12 cellular contexts compared by ENCODE assay signal in the genomic region with DNA sequence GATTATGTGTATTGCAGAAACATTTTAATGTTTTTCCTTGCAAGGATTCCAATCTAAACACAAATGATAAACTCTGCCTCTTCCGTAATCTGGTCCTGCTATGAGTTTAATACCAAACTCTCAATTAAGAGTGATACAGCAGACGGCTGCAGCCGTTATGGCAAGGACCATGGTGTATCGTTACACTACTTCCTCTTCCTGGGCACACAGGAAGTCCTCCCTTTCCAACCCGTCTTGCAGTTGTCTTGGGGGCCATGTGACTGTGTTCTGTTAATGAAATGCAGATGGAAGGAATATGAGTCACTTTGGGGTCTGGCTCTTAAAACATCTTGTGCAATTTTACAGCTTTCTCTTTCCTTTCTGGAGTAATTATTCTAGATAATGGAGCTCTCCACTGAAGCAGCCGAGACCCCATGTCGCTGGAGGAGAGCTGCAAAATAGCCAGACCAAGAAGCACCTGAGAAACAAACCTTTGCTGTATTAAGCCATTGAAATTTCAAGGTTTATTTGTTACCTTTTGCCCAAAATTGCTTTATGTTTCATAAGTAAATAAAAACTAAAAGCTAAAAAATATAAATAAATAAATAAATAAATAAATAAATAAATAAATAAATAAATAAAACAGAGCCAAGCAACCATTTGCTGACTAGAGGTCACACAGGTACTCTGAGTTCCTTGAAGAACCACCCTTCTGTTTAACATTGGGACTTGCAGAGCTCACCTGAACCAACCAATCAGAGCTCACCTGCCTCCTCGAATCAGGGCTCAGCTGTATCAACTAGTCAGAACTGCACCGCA.
DNase-seq lines count a peak whose midpoint lies in the region; ATAC-seq and TF ChIP-seq lines count a peak whose summit lies in the region.
"Had no signal": no experiment of that assay in that cellular context is flagged by ENCODE, and none has a peak within 500 bp of the region (broad histone marks: within the 10 kb centered on the region; RNA-seq: fewer than 3 reads in every experiment).

No MANE protein-coding gene starts in this region.

- no peak overlapping the region for H3K27ac ChIP-seq in hepatocyte
- H3K27ac ChIP-seq: coronary artery, testis had no signal

- peak overlapping the region; percentile 11 for H3K4me2 ChIP-seq in hepatocyte

- H3K9me3 ChIP-seq in T-helper 17 cell (ENCODE audit: control insufficient read depth, low read length, poor library complexity, severe bottlenecking) (no peaks in the 10 kb centered on the region), hepatocyte (ENCODE audit: low read depth) (no peaks in the 10 kb centered on the region)
- H3K9me3 ChIP-seq: testis had no signal

- no peaks in the 10 kb centered on the region for H3K79me2 ChIP-seq in hepatocyte

- peaks cover 7% of the 10 kb centered on the region for H3K27me3 Mint-ChIP-seq in T-helper 17 cell

- H3K4me3 Mint-ChIP-seq in T-helper 17 cell = peak overlapping the region; percentile 31
- H3K4me3 Mint-ChIP-seq: activated T-cell treated with anti-CD3 and anti-CD28 coated beads, Interleukin-2, amount 50 U/mL, for 24 hours had no signal

- WGBS in hepatocyte (ENCODE audit: low lambda C conversion rate, missing lambda C conversion rate) = 63% methylated on average over 9 of the region's 9 CpGs

- H3K9me2 ChIP-seq in hepatocyte (replicated peaks; ENCODE audit: insufficient read depth) = no peaks in the 10 kb centered on the region

- TF ChIP-seq CTCF in hepatocyte (IDR thresholded peaks at IDR 0.05; ENCODE audit: poor library complexity) = no peak

- no peak for ATAC-seq in T-helper 17 cell
- ATAC-seq in GM19467 (IDR thresholded peaks at IDR 0.05; ENCODE audit: unreplicated experiment) = no peak

- no peak overlapping the region for H3K4me3 ChIP-seq in hepatocyte
- H3K4me3 ChIP-seq: coronary artery, testis had no signal

- H2AFZ ChIP-seq in hepatocyte = peak overlapping the region; percentile 59

- H3K36me3 ChIP-seq in hepatocyte (replicated peaks; ENCODE audit: insufficient read depth, low read depth) = no peaks in the 10 kb centered on the region

- H4K20me1 ChIP-seq in hepatocyte (ENCODE audit: insufficient read depth, poor library complexity, severe bottlenecking) = no peaks in the 10 kb centered on the region

- no peaks in the 10 kb centered on the region for H3K4me1 Mint-ChIP-seq in T-helper 17 cell

- H3K36me3 Mint-ChIP-seq in T-helper 17 cell (ENCODE audit: low read depth) = no peaks in the 10 kb centered on the region
- H3K36me3 Mint-ChIP-seq: naive B cell had no signal

- H3K4me1 ChIP-seq in hepatocyte (ENCODE audit: insufficient read depth) = no peaks in the 10 kb centered on the region
- H3K4me1 ChIP-seq: testis had no signal

- H3K27me3 ChIP-seq in hepatocyte = no peaks in the 10 kb centered on the region
- H3K27me3 ChIP-seq: testis had no signal

- DNase-seq in AG20443 (ENCODE audit: low spot score) = peak; percentile 48
- DNase-seq in HS-5 (ENCODE audit: low read depth) = peak; percentile 83
- DNase-seq in T-helper 17 cell = no peak
- peak; percentile 44 for DNase-seq in hepatocyte (ENCODE audit: low spot score)
- DNase-seq in SKM-1 treated with dmso at 0.1 percent for 144 hours (lab: John Stamatoyannopoulos, UW; ENCODE audit: unreplicated experiment) = no peak
- DNase-seq in GM19240 (ENCODE audit: insufficient read length, low spot score) = no peak
- DNase-seq in NCI-H2227 treated with DMSO at 0.1 percent for 48 hours (lab: John Stamatoyannopoulos, UW) = no peak
- DNase-seq: activated T-cell treated with anti-CD3 and anti-CD28 coated beads, Interleukin-2, amount 50 U/mL, for 24 hours; naive B cell; testis had no signal

- no peak overlapping the region for H3K27ac Mint-ChIP-seq in T-helper 17 cell
- H3K27ac Mint-ChIP-seq: activated T-cell treated with anti-CD3 and anti-CD28 coated beads, Interleukin-2, amount 50 U/mL, for 24 hours had no signal

Comparison
In these comparisons a context has a peak if more than half of its experiments do, and no peak if none do; other contexts are left out.
1. DNase-seq: peak in AG20443 (single experiment), HS-5 (single experiment) and hepatocyte (single experiment); none in T-helper 17 cell (0 of 3), SKM-1 treated with dmso at 0.1 percent for 144 hours (single experiment), GM19240 (single experiment) and NCI-H2227 treated with DMSO at 0.1 percent for 48 hours (single experiment).